11 cellular contexts compared by ENCODE assay signal in genomic region chr20:36408219-36408618, GRCh38.
A peak's percentile ranks its signal among the peaks of the same experiment; 100 is the strongest.
DNase-seq lines count a peak whose midpoint lies in the region; ATAC-seq and TF ChIP-seq lines count a peak whose summit lies in the region.
"Had no signal": no experiment of that assay in that cellular context is flagged by ENCODE, and none has a peak within 500 bp of the region (broad histone marks: within the 10 kb centered on the region; RNA-seq: fewer than 3 reads in every experiment).

No MANE protein-coding gene starts in this region.

- H3K9ac ChIP-seq in fibroblast of lung (ENCODE audit: insufficient read depth, low read length): no peak overlapping the region

- peak overlapping the region; percentile 26 for H2AFZ ChIP-seq in fibroblast of lung (ENCODE audit: low read length)

- H3K4me3 ChIP-seq in fibroblast of lung (replicated peaks in 1 of 4; ENCODE audit: control extremely low read depth in 1 of 4, insufficient read depth in 1 of 4, low read depth in 3 of 4, low read length in 4 of 4) (no peak overlapping the region), gastroesophageal sphincter (no peak overlapping the region)
- H3K4me3 ChIP-seq: cardiac muscle cell had no signal

- H3K27me3 ChIP-seq in fibroblast of lung (ENCODE audit: control insufficient read depth, insufficient read depth, low read length): peaks cover 3% of the 10 kb centered on the region
- peaks cover 45% of the 10 kb centered on the region for H3K27me3 ChIP-seq in gastroesophageal sphincter
- H3K27me3 ChIP-seq: cardiac muscle cell had no signal

- no peaks in the 10 kb centered on the region for H4K20me1 ChIP-seq in fibroblast of lung (ENCODE audit: control insufficient read depth, extremely low read depth, insufficient read depth, low read length)

- H3K36me3 ChIP-seq in fibroblast of lung (ENCODE audit: control insufficient read depth, insufficient read depth, low read length) (no peaks in the 10 kb centered on the region), gastroesophageal sphincter (no peaks in the 10 kb centered on the region)
- H3K36me3 ChIP-seq: cardiac muscle cell had no signal

- no peaks in the 10 kb centered on the region for H3K79me2 ChIP-seq in fibroblast of lung (ENCODE audit: control insufficient read depth, insufficient read depth, low read length)

- TF ChIP-seq CTCF in fibroblast of lung (conservative IDR thresholded peaks at IDR 0.05 in 1 of 2, IDR thresholded peaks at IDR 0.05 in 1 of 2; ENCODE audit: low read depth in 1 of 2, low read length in 2 of 2) (no peak), gastroesophageal sphincter (IDR thresholded peaks at IDR 0.05) (no peak)

- WGBS in gastroesophageal sphincter (ENCODE audit: low coverage in 1 of 2), 2 donors: 4% methylated on average over 4 of the region's 10 CpGs; no CpG with 5 or more reads in 1 of the 2 donors

- H3K9me3 ChIP-seq in fibroblast of lung (ENCODE audit: control insufficient read depth, insufficient read depth, low read depth, low read length) (no peaks in the 10 kb centered on the region), gastroesophageal sphincter (peaks cover 0 to 10% (median 0%) of the 10 kb centered on the region in 3 donors)

- ATAC-seq in GM18873 (IDR thresholded peaks at IDR 0.05; ENCODE audit: low FRiP score, unreplicated experiment) (no peak), gastroesophageal sphincter (no peak), HG03432 (IDR thresholded peaks at IDR 0.05; ENCODE audit: unreplicated experiment) (no peak)

- H3K4me2 ChIP-seq in fibroblast of lung (ENCODE audit: extremely low read depth, insufficient read depth, low read length): no peak overlapping the region

- no peaks in the 10 kb centered on the region for H3K4me1 ChIP-seq in fibroblast of lung (ENCODE audit: control insufficient read depth, extremely low read depth, insufficient read depth, low read length)
- H3K4me1 ChIP-seq in gastroesophageal sphincter: no peaks in the 10 kb centered on the region

- DNase-seq in A172 (ENCODE audit: low spot score): peak; percentile 82
- peak; percentile 60 for DNase-seq in ELR (ENCODE audit: low read depth)
- DNase-seq in NCI-H82 treated with DMSO at 0.1 percent for 48 hours (lab: John Stamatoyannopoulos, UW; ENCODE audit: unreplicated experiment): peak; percentile 56
- peak in 1 of 2 donors; percentile 6 for DNase-seq in fibroblast of lung (ENCODE audit: low read depth in 2 of 2)
- DNase-seq in NCI-H2081 treated with DMSO at 0.1 percent for 48 hours (lab: John Stamatoyannopoulos, UW): no peak
- DNase-seq: activated T-cell treated with anti-CD3 and anti-CD28 coated beads, Interleukin-2, amount 50 U/mL, for 24 hours; CD4-positive, alpha-beta T cell had no signal

- TF ChIP-seq POLR2A in gastroesophageal sphincter (IDR thresholded peaks at IDR 0.05): no peak

- H3K27ac ChIP-seq in fibroblast of lung (ENCODE audit: insufficient read depth, low read length): no peak overlapping the region
- no peak overlapping the region for H3K27ac ChIP-seq in gastroesophageal sphincter
- H3K27ac ChIP-seq: cardiac muscle cell had no signal

- no peak for TF ChIP-seq EP300 in gastroesophageal sphincter (IDR thresholded peaks at IDR 0.05)
